8 cellular contexts compared by ENCODE assay signal in genomic region chr12:121799842-121800693, GRCh38. TPM values are rescaled to one million over a fixed set of nuclear protein-coding genes. Genes with fewer than 3 reads are reported as not detected.
A peak's percentile ranks its signal among the peaks of the same experiment; 100 is the strongest.
DNase-seq lines count a peak whose midpoint lies in the region; ATAC-seq and TF ChIP-seq lines count a peak whose summit lies in the region.

No MANE protein-coding gene starts in this region.

- DNase-seq in HT1080 (ENCODE audit: low read depth): peak; percentile 76
- peak; percentile 79 to 95 (median 95) for DNase-seq in Peyer's patch
- peak; percentile 67 for DNase-seq in activated gamma-delta T cell (lab: John Stamatoyannopoulos, UW)
- DNase-seq in fibroblast of the conjunctiva (ENCODE audit: low read depth): peak; percentile 82
- DNase-seq in natural killer cell treated with Interleukin-12 subunit alpha and Interleukin-12 subunit beta and Interleukin-15 and Interleukin-18, amount 100 ng/mL, for 72 hours (ENCODE audit: low spot score): peak; percentile 92
- peak; percentile 94 to 96 for DNase-seq in suprapubic skin (ENCODE audit: low spot score in 2 of 2)

- H3K4me1 Mint-ChIP-seq in natural killer cell treated with Interleukin-12 subunit alpha and Interleukin-12 subunit beta and Interleukin-15 and Interleukin-18, amount 100 ng/mL, for 72 hours (ENCODE audit: low read depth in 2 of 2): peaks cover 38 to 40% of the 10 kb centered on the region in 2 donors

- ATAC-seq in natural killer cell treated with Interleukin-12 subunit alpha and Interleukin-12 subunit beta and Interleukin-15 and Interleukin-18, amount 100 ng/mL, for 72 hours: peak; percentile 70 to 80
- ATAC-seq in HG02970 (IDR thresholded peaks at IDR 0.05; ENCODE audit: low FRiP score, unreplicated experiment): no peak

- peak; percentile 51 to 90 for TF ChIP-seq POLR2A in Peyer's patch (IDR thresholded peaks at IDR 0.05)
- TF ChIP-seq POLR2A in suprapubic skin (IDR thresholded peaks at IDR 0.05): peak in 1 of 2 donors; percentile 8

- peak overlapping the region; percentile 84 to 96 for H3K27ac Mint-ChIP-seq in natural killer cell treated with Interleukin-12 subunit alpha and Interleukin-12 subunit beta and Interleukin-15 and Interleukin-18, amount 100 ng/mL, for 72 hours

- no peak for TF ChIP-seq CTCF in GM12875 (IDR thresholded peaks at IDR 0.05; ENCODE audit: borderline replicate concordance, insufficient read depth, low read depth, low read length)
- no peak for TF ChIP-seq CTCF in Peyer's patch (IDR thresholded peaks at IDR 0.05)
- TF ChIP-seq CTCF in suprapubic skin (IDR thresholded peaks at IDR 0.05): peak in 1 of 2 donors; percentile 3

- H3K4me1 ChIP-seq in Peyer's patch: peaks cover 4 to 43% (median 12%) of the 10 kb centered on the region in 4 donors
- H3K4me1 ChIP-seq in suprapubic skin: peaks cover 50% of the 10 kb centered on the region

- H3K4me3 Mint-ChIP-seq in natural killer cell treated with Interleukin-12 subunit alpha and Interleukin-12 subunit beta and Interleukin-15 and Interleukin-18, amount 100 ng/mL, for 72 hours: peak overlapping the region; percentile 77

- H3K27ac ChIP-seq in Peyer's patch (peak overlapping the region; percentile 100), suprapubic skin (peak overlapping the region; percentile 100)

- WGBS in suprapubic skin: 0% methylated on average over 2 of the region's 84 CpGs

- H3K4me3 ChIP-seq in GM12875 (ENCODE audit: low read depth, low read length) (peak overlapping the region; percentile 91), Peyer's patch (peak overlapping the region; percentile 82 to 93 (median 88)), suprapubic skin (peak overlapping the region; percentile 89)

- H3K27me3 Mint-ChIP-seq in natural killer cell treated with Interleukin-12 subunit alpha and Interleukin-12 subunit beta and Interleukin-15 and Interleukin-18, amount 100 ng/mL, for 72 hours: no peaks in the 10 kb centered on the region

- no peak for TF ChIP-seq EP300 in suprapubic skin (IDR thresholded peaks at IDR 0.05)

- H3K9me3 ChIP-seq in Peyer's patch (no peaks in the 10 kb centered on the region), suprapubic skin (no peaks in the 10 kb centered on the region)

- H3K36me3 Mint-ChIP-seq in natural killer cell treated with Interleukin-12 subunit alpha and Interleukin-12 subunit beta and Interleukin-15 and Interleukin-18, amount 100 ng/mL, for 72 hours: peaks cover 4% of the 10 kb centered on the region

- H3K36me3 ChIP-seq in Peyer's patch: peaks cover 0 to 12% (median 0%) of the 10 kb centered on the region in 3 donors
- H3K36me3 ChIP-seq in suprapubic skin: peaks cover 5% of the 10 kb centered on the region

- H3K27me3 ChIP-seq in Peyer's patch (no peaks in the 10 kb centered on the region), suprapubic skin (no peaks in the 10 kb centered on the region)

- no peaks in the 10 kb centered on the region for H3K9me3 Mint-ChIP-seq in natural killer cell treated with Interleukin-12 subunit alpha and Interleukin-12 subunit beta and Interleukin-15 and Interleukin-18, amount 100 ng/mL, for 72 hours

RNA-seq across cellular contexts. Expression of gene SETD1B, which starts 3.7 kb away (rescaled TPM):
- 2.8 and 5.0 TPM in 2 replicates for total RNA-seq in HT1080 (2014; rRNA removed; shearing (Covaris generic))
- 5.2 and 5.4 TPM in 2 replicates for polyA plus RNA-seq in HT1080 (2015; cell fraction: cytosol; rRNA removed)
- polyA plus RNA-seq in HT1080 (2015; cell fraction: nucleus; rRNA removed): 11.5 and 12.0 TPM in 2 replicates
- total RNA-seq in Peyer's patch (10 to 100 TPM; 15.4 to 30.5 (median 25.3) TPM), suprapubic skin (10 to 100 TPM; 13.1 to 23.1 (median 19.5) TPM)
- 10 to 100 TPM; 27.1 to 40.8 TPM for total RNA-seq in natural killer cell treated with Interleukin-12 subunit alpha and Interleukin-12 subunit beta and Interleukin-15 and Interleukin-18, amount 100 ng/mL, for 72 hours

RNA-seq across cellular contexts. Expression of gene RHOF, which starts 6.6 kb away (rescaled TPM):
- 31.4 and 39.9 TPM in 2 replicates for total RNA-seq in HT1080 (2014; rRNA removed; shearing (Covaris generic))
- 45.1 and 53.0 TPM in 2 replicates for polyA plus RNA-seq in HT1080 (2015; cell fraction: cytosol; rRNA removed)
- 29.1 and 33.7 TPM in 2 replicates for polyA plus RNA-seq in HT1080 (2015; cell fraction: nucleus; rRNA removed)
- total RNA-seq in Peyer's patch: 100 to 1,000 TPM in 2 of 4 donors, 10 to 100 TPM in 2; 31.4 to 134 (median 91.0) TPM
- total RNA-seq in natural killer cell treated with Interleukin-12 subunit alpha and Interleukin-12 subunit beta and Interleukin-15 and Interleukin-18, amount 100 ng/mL, for 72 hours: 10 to 100 TPM; 76.1 to 78.0 TPM
- 10 to 100 TPM in 3 of 4 donors, 1 to 10 TPM in 1; 6.6 to 20.4 (median 17.5) TPM for total RNA-seq in suprapubic skin

RNA-seq across cellular contexts. Expression of gene HPD, which starts 58.6 kb away (rescaled TPM):
- total RNA-seq in HT1080 (2014; rRNA removed; shearing (Covaris generic)): 0.47 TPM in 1 of 2 replicates, not detected in the other
- not detected in 2 replicates for polyA plus RNA-seq in HT1080 (2015; cell fraction: cytosol; rRNA removed)
- not detected in 2 replicates for polyA plus RNA-seq in HT1080 (2015; cell fraction: nucleus; rRNA removed)
- total RNA-seq in Peyer's patch (not detected), suprapubic skin (1 to 10 TPM in 1 of 4 donors, not detected in 3; 1.4 TPM)
- not detected for total RNA-seq in natural killer cell treated with Interleukin-12 subunit alpha and Interleukin-12 subunit beta and Interleukin-15 and Interleukin-18, amount 100 ng/mL, for 72 hours
